ENCODE assay signal across 8 cellular contexts in genomic region chr10:62815373-62816111, GRCh38. TPM values are rescaled to one million over a fixed set of nuclear protein-coding genes. Genes with fewer than 3 reads are reported as not detected.
DNase-seq lines count a peak whose midpoint lies in the region; ATAC-seq and TF ChIP-seq lines count a peak whose summit lies in the region.

No MANE protein-coding gene starts in this region.

- H4K20me1 ChIP-seq in GM23338 (replicated peaks; ENCODE audit: insufficient read depth) = no peaks in the 10 kb centered on the region
- H4K20me1 ChIP-seq in fibroblast of lung (ENCODE audit: control insufficient read depth, extremely low read depth, insufficient read depth, low read length) = no peaks in the 10 kb centered on the region

- H2AFZ ChIP-seq in GM23338 = peak overlapping the region; percentile 94
- no peak overlapping the region for H2AFZ ChIP-seq in fibroblast of lung (ENCODE audit: low read length)

- H3K9ac ChIP-seq in fibroblast of lung (ENCODE audit: insufficient read depth, low read length) = no peak overlapping the region

- H3K4me1 ChIP-seq in GM23338 (ENCODE audit: insufficient read depth) (peaks cover 7% of the 10 kb centered on the region; the same call in 1 of the 2 replicates), fibroblast of lung (ENCODE audit: control insufficient read depth, extremely low read depth, insufficient read depth, low read length) (peaks cover 12% of the 10 kb centered on the region)

- H3K4me3 ChIP-seq in GM23338 (peak overlapping the region; percentile 66), fibroblast of lung (replicated peaks in 1 of 4; ENCODE audit: control extremely low read depth in 1 of 4, insufficient read depth in 1 of 4, low read depth in 3 of 4, low read length in 4 of 4) (peak overlapping the region; percentile 63 to 74 (median 70))

- H3K27ac ChIP-seq in GM23338 (ENCODE audit: low read depth) (no peak overlapping the region), fibroblast of lung (ENCODE audit: insufficient read depth, low read length) (no peak overlapping the region)

- peak; percentile 50 for DNase-seq in GM23338 (ENCODE audit: low spot score)
- DNase-seq in activated CD4-positive, alpha-beta T cell treated with anti-CD3 and anti-CD28 coated beads, Interleukin-2, amount 50 U/mL, for 4 hours = peak; percentile 32 to 36
- DNase-seq in fibroblast of lung (ENCODE audit: low read depth in 2 of 2) = peak in 1 of 2 donors; percentile 51
- peak; percentile 20 for DNase-seq in neural crest cell (ENCODE audit: low read depth, low spot score)
- DNase-seq in RPMI8226 = no peak
- no peak for DNase-seq in MV-4-11 (lab: John Stamatoyannopoulos, UW)
- DNase-seq in NK-92 treated with Interleukin-12 subunit alpha and Interleukin-12 subunit beta, amount 100 ng/mL, for 24 hours (lab: John Stamatoyannopoulos, UW) = no peak
- DNase-seq in NCI-H2029 (lab: John Stamatoyannopoulos, UW) = no peak

- H3K36me3 ChIP-seq in GM23338 (ENCODE audit: insufficient read depth) = no peaks in the 10 kb centered on the region
- H3K36me3 ChIP-seq in fibroblast of lung (ENCODE audit: control insufficient read depth, insufficient read depth, low read length) = no peaks in the 10 kb centered on the region

- H3K9me3 ChIP-seq in fibroblast of lung (ENCODE audit: control insufficient read depth, insufficient read depth, low read depth, low read length) = no peaks in the 10 kb centered on the region

- H3K36me3 Mint-ChIP-seq in GM23338 (ENCODE audit: low read depth) = no peaks in the 10 kb centered on the region; the same call in 2 of the 3 replicates
- H3K36me3 Mint-ChIP-seq in neural crest cell (ENCODE audit: low read depth) = peaks cover 11% of the 10 kb centered on the region

- peak overlapping the region; percentile 88 for H3K4me2 ChIP-seq in GM23338
- H3K4me2 ChIP-seq in fibroblast of lung (ENCODE audit: extremely low read depth, insufficient read depth, low read length) = peak overlapping the region; percentile 99

- H3K4me3 Mint-ChIP-seq in GM23338 (peak overlapping the region; percentile 82), neural crest cell (peak overlapping the region; percentile 92)

- TF ChIP-seq CTCF in GM23338 (conservative IDR thresholded peaks at IDR 0.05; ENCODE audit: low read depth in 2 of 2) = no peak
- no peak for TF ChIP-seq CTCF in fibroblast of lung (conservative IDR thresholded peaks at IDR 0.05 in 1 of 2, IDR thresholded peaks at IDR 0.05 in 1 of 2; ENCODE audit: low read depth in 1 of 2, low read length in 2 of 2)
- no peak for TF ChIP-seq CTCF in neural crest cell (conservative IDR thresholded peaks at IDR 0.05)

- H3K9me3 Mint-ChIP-seq in GM23338 = peaks cover 3% of the 10 kb centered on the region
- H3K9me3 Mint-ChIP-seq in neural crest cell = no peaks in the 10 kb centered on the region

- H3K79me2 ChIP-seq in GM23338 (replicated peaks; ENCODE audit: insufficient read depth) (no peaks in the 10 kb centered on the region), fibroblast of lung (ENCODE audit: control insufficient read depth, insufficient read depth, low read length) (no peaks in the 10 kb centered on the region)

- peak overlapping the region; percentile 66; the same call in 1 of the 2 replicates for H3K27ac Mint-ChIP-seq in GM23338
- H3K27ac Mint-ChIP-seq in neural crest cell (ENCODE audit: unreplicated experiment) = peak overlapping the region; percentile 89

- H3K27me3 Mint-ChIP-seq in GM23338 (ENCODE audit: insufficient read depth, low read depth, poor library complexity) = peaks cover 69% of the 10 kb centered on the region
- peaks cover 58% of the 10 kb centered on the region for H3K27me3 Mint-ChIP-seq in neural crest cell (ENCODE audit: low read depth)

- no peaks in the 10 kb centered on the region for H3K9me2 ChIP-seq in GM23338 (ENCODE audit: insufficient read depth)

- H3K4me1 Mint-ChIP-seq in GM23338 = peaks cover 22% of the 10 kb centered on the region
- peaks cover 64% of the 10 kb centered on the region for H3K4me1 Mint-ChIP-seq in neural crest cell

- peaks cover 70% of the 10 kb centered on the region for H3K27me3 ChIP-seq in GM23338 (ENCODE audit: insufficient read depth)
- peaks cover 31% of the 10 kb centered on the region for H3K27me3 ChIP-seq in fibroblast of lung (ENCODE audit: control insufficient read depth, insufficient read depth, low read length)

- H3F3A ChIP-seq in GM23338 (replicated peaks; ENCODE audit: low read depth) = peaks cover 10% of the 10 kb centered on the region

- peak; percentile 4 for ATAC-seq in GM23338

TF ChIP-seq in GM23338, 12 proteins besides CTCF, POLR2A, EP300 and RAD21:
- no peak for TF ChIP-seq ZNF331 (CRISPR knock-in tag; IDR thresholded peaks at IDR 0.05; ENCODE audit: low read depth)
- peak; percentile 30 for TF ChIP-seq EZH2 (IDR thresholded peaks at IDR 0.05; ENCODE audit: low read depth, unreplicated experiment)
- no peak for TF ChIP-seq JUNB (IDR thresholded peaks at IDR 0.05; ENCODE audit: unreplicated experiment)

RNA-seq across cellular contexts. Expression of gene EGR2, which starts 0.6 kb away (rescaled TPM):
- 2.1 and 2.3 TPM in 2 replicates for total RNA-seq in GM23338 (2014; rRNA removed; shearing (Covaris generic))
- polyA plus RNA-seq in GM23338 (2016; fragmentation: Nextera tagmentation; extraction: Ambion mirVana) (3.5 and 3.7 TPM in 2 replicates), fibroblast of lung (0.08 and 0.21 TPM in 2 replicates)
- total RNA-seq in fibroblast of lung (0.33 and 2.1 TPM in 2 replicates), neural crest cell (14.2 and 14.4 TPM in 2 replicates)
- polyA plus RNA-seq in fibroblast of lung (2012) = 0.09 and 0.40 TPM in 2 replicates
- 0.37 TPM in 1 of 2 replicates, not detected in the other for polyA minus RNA-seq in fibroblast of lung (ENCODE audit: low replicate concordance)

RNA-seq across cellular contexts. Expression of gene ADO, which starts 11.0 kb away (rescaled TPM):
- total RNA-seq in GM23338 (2014; rRNA removed; shearing (Covaris generic)) = 47.8 and 48.3 TPM in 2 replicates
- polyA plus RNA-seq in GM23338 (2016; fragmentation: Nextera tagmentation; extraction: Ambion mirVana) (12.6 TPM in 2 replicates), fibroblast of lung (12.5 and 13.2 TPM in 2 replicates)
- total RNA-seq in fibroblast of lung (20.6 and 23.9 TPM in 2 replicates), neural crest cell (41.0 TPM in 2 replicates)
- 10.9 and 11.1 TPM in 2 replicates for polyA plus RNA-seq in fibroblast of lung (2012)
- 5.0 and 5.4 TPM in 2 replicates for polyA minus RNA-seq in fibroblast of lung (ENCODE audit: low replicate concordance)

Comparison
In these comparisons a context has a peak if more than half of its experiments do, and no peak if none do; other contexts are left out.
1. DNase-seq: peak in GM23338 (single experiment), activated CD4-positive, alpha-beta T cell treated with anti-CD3 and anti-CD28 coated beads, Interleukin-2, amount 50 U/mL, for 4 hours (2 of 2) and neural crest cell (single experiment); none in RPMI8226 (single experiment), MV-4-11 (single experiment), NK-92 treated with Interleukin-12 subunit alpha and Interleukin-12 subunit beta, amount 100 ng/mL, for 24 hours (single experiment) and NCI-H2029 (single experiment).